8 cellular contexts compared by ENCODE assay signal in genomic region chr6:111642463-111643158, GRCh38. TPM values are rescaled to one million over a fixed set of nuclear protein-coding genes. Genes with fewer than 3 reads are reported as not detected.
DNase-seq lines count a peak whose midpoint lies in the region; ATAC-seq and TF ChIP-seq lines count a peak whose summit lies in the region.

No MANE protein-coding gene starts in this region.

- H3K36me3 Mint-ChIP-seq in Calu3 (ENCODE audit: insufficient read depth, unreplicated experiment) = no peaks in the 10 kb centered on the region

- peak overlapping the region; percentile 35 for H2AFZ ChIP-seq in MM.1S (ENCODE audit: low read length)

- H3K9me3 ChIP-seq in MM.1S (replicated peaks; ENCODE audit: insufficient read depth, low read length) (no peaks in the 10 kb centered on the region), neutrophil (no peaks in the 10 kb centered on the region)

- H4K20me1 ChIP-seq in MM.1S (ENCODE audit: insufficient read depth, low read length) = no peaks in the 10 kb centered on the region

- intact Hi-C loops in Calu3 (cut with micrococcal nuclease; ENCODE audit: unreplicated experiment) = loop anchor here (5.0 to 10.0 kb wide), 4 partner anchors 40 to 388 kb away; a partner anchor contains a TSS

- DNase-seq in Calu3 (peak; percentile 73), MM.1S (peak; percentile 52), fibroblast of villous mesenchyme (ENCODE audit: low read depth) (peak; percentile 82), NCI-H187 treated with DMSO at 0.1 percent for 48 hours (lab: John Stamatoyannopoulos, UW) (no peak)

- H3K36me3 ChIP-seq in MM.1S (replicated peaks; ENCODE audit: insufficient read depth, low read length) = no peaks in the 10 kb centered on the region
- no peaks in the 10 kb centered on the region for H3K36me3 ChIP-seq in neutrophil

- peak; percentile 84 for ATAC-seq in GM19395 (IDR thresholded peaks at IDR 0.05; ENCODE audit: unreplicated experiment)
- ATAC-seq in GM19035 (IDR thresholded peaks at IDR 0.05; ENCODE audit: unreplicated experiment) = no peak

- CTCF ChIA-PET in Calu3 (lab: Charles Lee) = interaction anchor here (0.6 to 1.8 kb wide), 8 partner anchors 25 to 384 kb away, joined by 3 to 11 read pairs (median 3); partner anchors contain the start of gene TRAF3IP2

- TF ChIP-seq CTCF in Calu3 (IDR thresholded peaks at IDR 0.05; ENCODE audit: unreplicated experiment) = peak; percentile 35
- TF ChIP-seq CTCF in MM.1S (IDR thresholded peaks at IDR 0.05; ENCODE audit: low read length) = peak; percentile 63
- TF ChIP-seq CTCF in VCaP (conservative IDR thresholded peaks at IDR 0.05) = peak; percentile 61
- peak; percentile 76 for TF ChIP-seq CTCF in fibroblast of villous mesenchyme (IDR thresholded peaks at IDR 0.05; ENCODE audit: insufficient read depth, low read depth, low read length)
- peak; percentile 45 for TF ChIP-seq CTCF in neutrophil (IDR thresholded peaks at IDR 0.05)

- H3K9me2 ChIP-seq in MM.1S (replicated peaks; ENCODE audit: insufficient read depth, low read length) = no peaks in the 10 kb centered on the region

- no peaks in the 10 kb centered on the region for H3K79me2 ChIP-seq in MM.1S (ENCODE audit: low read length)

- BruUV-seq in Calu3 (replicated peaks; lab: Mats Ljungman, UMichigan) = no TSS peak

- no peak overlapping the region for H3K27ac Mint-ChIP-seq in Calu3 (ENCODE audit: unreplicated experiment)

- H3K9ac ChIP-seq in MM.1S (ENCODE audit: low read length) = no peak overlapping the region

- H3K4me1 Mint-ChIP-seq in Calu3 (ENCODE audit: low read depth, unreplicated experiment) = no peaks in the 10 kb centered on the region

- H3K27me3 Mint-ChIP-seq in Calu3 (ENCODE audit: unreplicated experiment) = no peaks in the 10 kb centered on the region

- no peak overlapping the region for H3K4me3 ChIP-seq in MM.1S (ENCODE audit: low read length)
- no peak overlapping the region for H3K4me3 ChIP-seq in fibroblast of villous mesenchyme (ENCODE audit: low read depth, low read length)
- no peak overlapping the region for H3K4me3 ChIP-seq in neutrophil (ENCODE audit: low read depth in 1 of 2, low read length in 1 of 2)

- H3K4me2 ChIP-seq in MM.1S (ENCODE audit: low read depth, low read length) = peak overlapping the region; percentile 27; the same call in 1 of the 2 replicates

- H3K4me1 ChIP-seq in MM.1S (ENCODE audit: low read length) (no peaks in the 10 kb centered on the region), neutrophil (ENCODE audit: control insufficient read depth in 1 of 2, insufficient read depth in 1 of 2, low read depth in 1 of 2, low read length in 1 of 2) (no peaks in the 10 kb centered on the region)

- H3F3A ChIP-seq in MM.1S (ENCODE audit: insufficient read depth, low read length) = no peaks in the 10 kb centered on the region

- H3K9me3 Mint-ChIP-seq in Calu3 (ENCODE audit: low read depth, unreplicated experiment) = no peaks in the 10 kb centered on the region

- H3K27me3 ChIP-seq in MM.1S (replicated peaks; ENCODE audit: insufficient read depth, low read length) (no peaks in the 10 kb centered on the region), neutrophil (no peaks in the 10 kb centered on the region)

- H3K4me3 Mint-ChIP-seq in Calu3 (ENCODE audit: low read depth, unreplicated experiment) = no peak overlapping the region

- no peak overlapping the region for H3K27ac ChIP-seq in MM.1S (ENCODE audit: low read length)
- H3K27ac ChIP-seq in VCaP = no peak overlapping the region
- H3K27ac ChIP-seq in neutrophil = no peak overlapping the region

RNA-seq across cellular contexts. Expression of gene TRAF3IP2, which starts 36.9 kb away (rescaled TPM):
- total RNA-seq in Calu3 (2022) (39.2 and 42.0 TPM in 2 replicates), fibroblast of villous mesenchyme (20.6 and 21.2 TPM in 2 replicates)
